ENCODE assay signal across 1 cellular context in genomic region chrX:136735604-136736003, GRCh38.
TF ChIP-seq lines count a peak whose summit lies in the region.

No MANE protein-coding gene starts in this region.

TF ChIP-seq in A549, 52 proteins besides CTCF, POLR2A, EP300 and RAD21 (continued from another document):
- TF ChIP-seq, protein P1, sequence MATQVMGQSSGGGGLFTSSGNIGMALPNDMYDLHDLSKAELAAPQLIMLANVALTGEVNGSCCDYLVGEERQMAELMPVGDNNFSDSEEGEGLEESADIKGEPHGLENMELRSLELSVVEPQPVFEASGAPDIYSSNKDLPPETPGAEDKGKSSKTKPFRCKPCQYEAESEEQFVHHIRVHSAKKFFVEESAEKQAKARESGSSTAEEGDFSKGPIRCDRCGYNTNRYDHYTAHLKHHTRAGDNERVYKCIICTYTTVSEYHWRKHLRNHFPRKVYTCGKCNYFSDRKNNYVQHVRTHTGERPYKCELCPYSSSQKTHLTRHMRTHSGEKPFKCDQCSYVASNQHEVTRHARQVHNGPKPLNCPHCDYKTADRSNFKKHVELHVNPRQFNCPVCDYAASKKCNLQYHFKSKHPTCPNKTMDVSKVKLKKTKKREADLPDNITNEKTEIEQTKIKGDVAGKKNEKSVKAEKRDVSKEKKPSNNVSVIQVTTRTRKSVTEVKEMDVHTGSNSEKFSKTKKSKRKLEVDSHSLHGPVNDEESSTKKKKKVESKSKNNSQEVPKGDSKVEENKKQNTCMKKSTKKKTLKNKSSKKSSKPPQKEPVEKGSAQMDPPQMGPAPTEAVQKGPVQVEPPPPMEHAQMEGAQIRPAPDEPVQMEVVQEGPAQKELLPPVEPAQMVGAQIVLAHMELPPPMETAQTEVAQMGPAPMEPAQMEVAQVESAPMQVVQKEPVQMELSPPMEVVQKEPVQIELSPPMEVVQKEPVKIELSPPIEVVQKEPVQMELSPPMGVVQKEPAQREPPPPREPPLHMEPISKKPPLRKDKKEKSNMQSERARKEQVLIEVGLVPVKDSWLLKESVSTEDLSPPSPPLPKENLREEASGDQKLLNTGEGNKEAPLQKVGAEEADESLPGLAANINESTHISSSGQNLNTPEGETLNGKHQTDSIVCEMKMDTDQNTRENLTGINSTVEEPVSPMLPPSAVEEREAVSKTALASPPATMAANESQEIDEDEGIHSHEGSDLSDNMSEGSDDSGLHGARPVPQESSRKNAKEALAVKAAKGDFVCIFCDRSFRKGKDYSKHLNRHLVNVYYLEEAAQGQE (IDR thresholded peaks at IDR 0.05) = no peak
